24 cellular contexts compared by ENCODE assay signal in genomic region chr13:98182589-98182988, GRCh38. TPM values are rescaled to one million over a fixed set of nuclear protein-coding genes. Genes with fewer than 3 reads are reported as not detected.
A peak's percentile ranks its signal among the peaks of the same experiment; 100 is the strongest.
DNase-seq lines count a peak whose midpoint lies in the region; ATAC-seq and TF ChIP-seq lines count a peak whose summit lies in the region.
"Had no signal": no experiment of that assay in that cellular context is flagged by ENCODE, and none has a peak within 500 bp of the region (broad histone marks: within the 10 kb centered on the region; RNA-seq: fewer than 3 reads in every experiment).

No MANE protein-coding gene starts in this region.

- peaks cover 19% of the 10 kb centered on the region for H3K4me1 Mint-ChIP-seq in nephron progenitor cell
- H3K4me1 Mint-ChIP-seq: CD4-positive, CD25-positive, alpha-beta regulatory T cell had no signal

- no peaks in the 10 kb centered on the region for H3K27me3 Mint-ChIP-seq in nephron progenitor cell (ENCODE audit: low read depth, poor library complexity)
- H3K27me3 Mint-ChIP-seq: CD4-positive, CD25-positive, alpha-beta regulatory T cell had no signal

- H3K27ac ChIP-seq in coronary artery: peak overlapping the region; percentile 63 to 71
- no peak overlapping the region for H3K27ac ChIP-seq in brain microvascular endothelial cell
- H3K27ac ChIP-seq: HL-60, RWPE1 had no signal

- peak overlapping the region; percentile 22 for H3K27ac Mint-ChIP-seq in nephron progenitor cell
- H3K27ac Mint-ChIP-seq: CD4-positive, CD25-positive, alpha-beta regulatory T cell had no signal

- DNase-seq in EH (ENCODE audit: low read depth): peak; percentile 27
- no peak for DNase-seq in coronary artery (ENCODE audit: low spot score)
- no peak for DNase-seq in left lobe of liver (ENCODE audit: low spot score)
- DNase-seq in nephron progenitor cell: no peak
- DNase-seq in HEK293T (ENCODE audit: extremely low spot score): no peak
- no peak for DNase-seq in DMS53 treated with DMSO at 0.1 percent for 48 hours (lab: John Stamatoyannopoulos, UW; ENCODE audit: unreplicated experiment)
- no peak for DNase-seq in brain microvascular endothelial cell
- DNase-seq: 8988T; BE2C; Caco-2; CD4-positive, CD25-positive, alpha-beta regulatory T cell; GF-D8; IMR-90; NCI-H1436; NCI-H1930; NCI-H345; NCI-H524 treated with DMSO at 0.1 percent for 48 hours had no signal

- CTCF ChIA-PET in HEK293T (lab: Yijun Ruan, JAX): no interaction called here

- ATAC-seq in left lobe of liver (peak; percentile 29), GM18858 (IDR thresholded peaks at IDR 0.05; ENCODE audit: unreplicated experiment) (no peak)

- H3K36me3 Mint-ChIP-seq in nephron progenitor cell (ENCODE audit: low read depth): peaks cover 90% of the 10 kb centered on the region
- H3K36me3 Mint-ChIP-seq: CD4-positive, CD25-positive, alpha-beta regulatory T cell had no signal

- no peak overlapping the region for H3K4me3 Mint-ChIP-seq in nephron progenitor cell
- H3K4me3 Mint-ChIP-seq: CD4-positive, CD25-positive, alpha-beta regulatory T cell had no signal

- TF ChIP-seq CTCF in coronary artery (IDR thresholded peaks at IDR 0.05) (no peak), nephron progenitor cell (IDR thresholded peaks at IDR 0.05) (no peak), brain microvascular endothelial cell (IDR thresholded peaks at IDR 0.05; ENCODE audit: low read depth, low read length, missing control alignments) (no peak)

- in situ Hi-C loops in brain microvascular endothelial cell (cut with HindIII; ENCODE audit: low pct_ligation_motif_present, low sequenced_read_pairs): no loop called here

- H3K36me3 ChIP-seq in brain microvascular endothelial cell (replicated peaks): no peaks in the 10 kb centered on the region
- H3K36me3 ChIP-seq: BE2C had no signal

- POLR2A ChIA-PET in HEK293T (lab: Yijun Ruan, JAX): no interaction called here

- no peak overlapping the region for H3K4me3 ChIP-seq in coronary artery
- H3K4me3 ChIP-seq in brain microvascular endothelial cell (ENCODE audit: low read depth, low read length): no peak overlapping the region

- H3K27me3 ChIP-seq in brain microvascular endothelial cell (replicated peaks): no peaks in the 10 kb centered on the region
- H3K27me3 ChIP-seq: BE2C had no signal

- H3K9me3 Mint-ChIP-seq in nephron progenitor cell: peaks cover 47% of the 10 kb centered on the region

TF ChIP-seq in HEK293T, 16 proteins besides CTCF, POLR2A, EP300 and RAD21:
- TF ChIP-seq SP1 (IDR thresholded peaks at IDR 0.05): no peak
- no peak for TF ChIP-seq LEF1 (IDR thresholded peaks at IDR 0.05; ENCODE audit: borderline replicate concordance)
- no peak for TF ChIP-seq HDGF (IDR thresholded peaks at IDR 0.05; ENCODE audit: borderline replicate concordance)
- no peak for TF ChIP-seq PKNOX1 (IDR thresholded peaks at IDR 0.05)
- no peak for TF ChIP-seq ARNT (IDR thresholded peaks at IDR 0.05)
- TF ChIP-seq FOXK2 (IDR thresholded peaks at IDR 0.05): no peak
- no peak for TF ChIP-seq FOXA1 (IDR thresholded peaks at IDR 0.05)
TF ChIP-seq in HEK293T: peak in this region for 0.

RNA-seq across cellular contexts. Expression of gene RNF113B, which starts 5.5 kb away (rescaled TPM):
- total RNA-seq in left lobe of liver: not detected
- total RNA-seq: Caco-2; CD4-positive, CD25-positive, alpha-beta regulatory T cell; Daoy; H1; HT1080; IMR-90; M059J had no signal

RNA-seq across cellular contexts. Expression of gene FARP1, which starts 39.7 kb away (rescaled TPM):
- 78.8 TPM for total RNA-seq in left lobe of liver
